Comparison of ENCODE assay signal across 18 cellular contexts in genomic region chr10:691216-691615, GRCh38. TPM values are rescaled to one million over a fixed set of nuclear protein-coding genes. Genes with fewer than 3 reads are reported as not detected.
DNase-seq lines count a peak whose midpoint lies in the region; ATAC-seq and TF ChIP-seq lines count a peak whose summit lies in the region.
"Had no signal": no experiment of that assay in that cellular context is flagged by ENCODE, and none has a peak within 500 bp of the region (broad histone marks: within the 10 kb centered on the region; RNA-seq: fewer than 3 reads in every experiment).

No MANE protein-coding gene starts in this region.

- TF ChIP-seq CTCF in chondrocyte (IDR thresholded peaks at IDR 0.05) (no peak), uterus (IDR thresholded peaks at IDR 0.05) (no peak), mammary epithelial cell (conservative IDR thresholded peaks at IDR 0.05 in 1 of 2, IDR thresholded peaks at IDR 0.05 in 1 of 2; ENCODE audit: extremely low read depth in 1 of 2, insufficient read depth in 1 of 2, low read depth in 1 of 2, low read length in 2 of 2) (no peak)

- no peak for TF ChIP-seq POLR2A in uterus (IDR thresholded peaks at IDR 0.05)

- peaks cover 5% of the 10 kb centered on the region for H3K4me1 Mint-ChIP-seq in stimulated activated naive CD8-positive, alpha-beta T cell treated with anti-CD3 and anti-CD28 coated beads, Interleukin-15, Interleukin-2, amounts not matched to agents 100 ng/mL and 50 ng/mL, for 24 hours (ENCODE audit: low read depth)
- H3K4me1 Mint-ChIP-seq in chondrocyte (ENCODE audit: low read depth): peaks cover 42% of the 10 kb centered on the region
- H3K4me1 Mint-ChIP-seq in natural killer cell treated with Interleukin-12 subunit alpha and Interleukin-12 subunit beta and Interleukin-15 and Interleukin-18, amount 100 ng/mL, for 72 hours (ENCODE audit: low read depth in 2 of 2): peaks cover 0 to 7% of the 10 kb centered on the region in 2 donors

- H3K9ac ChIP-seq in mammary epithelial cell (ENCODE audit: insufficient read depth, low read length): no peak overlapping the region

- H3K4me3 ChIP-seq in uterus (no peak overlapping the region), mammary epithelial cell (replicated peaks in 1 of 3; ENCODE audit: insufficient read depth in 1 of 3, low read depth in 2 of 3, low read length in 3 of 3) (no peak overlapping the region)
- H3K4me3 ChIP-seq: lung, MG63 had no signal

- H3K79me2 ChIP-seq in mammary epithelial cell (ENCODE audit: insufficient read depth, low read length): no peaks in the 10 kb centered on the region

- H3K9me3 Mint-ChIP-seq in stimulated activated naive CD8-positive, alpha-beta T cell treated with anti-CD3 and anti-CD28 coated beads, Interleukin-15, Interleukin-2, amounts not matched to agents 100 ng/mL and 50 ng/mL, for 24 hours: no peaks in the 10 kb centered on the region
- no peaks in the 10 kb centered on the region for H3K9me3 Mint-ChIP-seq in chondrocyte (ENCODE audit: low read depth)
- no peaks in the 10 kb centered on the region for H3K9me3 Mint-ChIP-seq in natural killer cell treated with Interleukin-12 subunit alpha and Interleukin-12 subunit beta and Interleukin-15 and Interleukin-18, amount 100 ng/mL, for 72 hours
- H3K9me3 Mint-ChIP-seq: CD4-positive, alpha-beta T cell; dendritic cell treated with granulocyte-macrophage colony-stimulating factor and Interleukin-4, amounts not matched to agents 40 ng/mL and 50 ng/mL, for 4 days had no signal

- H3K36me3 ChIP-seq in uterus (no peaks in the 10 kb centered on the region), mammary epithelial cell (ENCODE audit: insufficient read depth, low read length) (no peaks in the 10 kb centered on the region)

- H3K4me1 ChIP-seq in uterus (peaks cover 0 to 4% of the 10 kb centered on the region in 2 donors), mammary epithelial cell (ENCODE audit: insufficient read depth, low read length) (no peaks in the 10 kb centered on the region)

- BruUV-seq in mammary epithelial cell (replicated peaks; lab: Mats Ljungman, UMichigan): no TSS peak

- in situ Hi-C loops in mammary epithelial cell (cut with MboI; ENCODE audit: low sequenced_read_pairs in 2 of 2): loop anchor here in 1 of 2 donors (10.0 kb wide), 1 partner anchor 186 kb away; no protein-coding TSS in a partner anchor

- no peaks in the 10 kb centered on the region for H3K9me3 ChIP-seq in uterus
- H3K9me3 ChIP-seq in mammary epithelial cell (replicated peaks; ENCODE audit: insufficient read depth, low read length): peaks cover 13% of the 10 kb centered on the region
- H3K9me3 ChIP-seq: MG63 had no signal

- no peak for ATAC-seq in stimulated activated naive CD8-positive, alpha-beta T cell treated with anti-CD3 and anti-CD28 coated beads, Interleukin-15, Interleukin-2, amounts not matched to agents 100 U/mL and 50 U/mL, for 24 hours
- ATAC-seq in natural killer cell treated with Interleukin-12 subunit alpha and Interleukin-12 subunit beta and Interleukin-15 and Interleukin-18, amount 100 ng/mL, for 72 hours: no peak
- no peak for ATAC-seq in GM21737 (IDR thresholded peaks at IDR 0.05; ENCODE audit: unreplicated experiment)

- no peak overlapping the region for H2AFZ ChIP-seq in mammary epithelial cell (ENCODE audit: low read depth, low read length)

- no peaks in the 10 kb centered on the region for H3K36me3 Mint-ChIP-seq in stimulated activated naive CD8-positive, alpha-beta T cell treated with anti-CD3 and anti-CD28 coated beads, Interleukin-15, Interleukin-2, amounts not matched to agents 100 ng/mL and 50 ng/mL, for 24 hours (ENCODE audit: low read depth)
- no peaks in the 10 kb centered on the region for H3K36me3 Mint-ChIP-seq in chondrocyte (ENCODE audit: low read depth)
- H3K36me3 Mint-ChIP-seq in natural killer cell treated with Interleukin-12 subunit alpha and Interleukin-12 subunit beta and Interleukin-15 and Interleukin-18, amount 100 ng/mL, for 72 hours: no peaks in the 10 kb centered on the region

- no peak for DNase-seq in stimulated activated naive CD8-positive, alpha-beta T cell treated with anti-CD3 and anti-CD28 coated beads, Interleukin-15, Interleukin-2, amounts not matched to agents 100 U/mL and 50 U/mL, for 24 hours
- DNase-seq in chondrocyte (ENCODE audit: low spot score) (peak; percentile 37), uterus (no peak), mammary epithelial cell (no peak), DMS153 treated with DMSO at 0.1 percent for 48 hours (lab: John Stamatoyannopoulos, UW; ENCODE audit: unreplicated experiment) (no peak)
- DNase-seq in natural killer cell treated with Interleukin-12 subunit alpha and Interleukin-12 subunit beta and Interleukin-15 and Interleukin-18, amount 100 ng/mL, for 72 hours (ENCODE audit: low spot score): no peak
- DNase-seq: CD4-positive, alpha-beta T cell; DMS79 treated with DMSO at 0.1 percent for 48 hours; MG63; NCI-H774; SHP77; stimulated activated naive CD4-positive, alpha-beta T cell treated with Interleukin-2 at 50 U/mL for 16 hours; SW 1271; trophoblast cell had no signal

- WGBS in mammary epithelial cell (ENCODE audit: low coverage, missing lambda C conversion rate): 85% methylated on average over 15 of the region's 18 CpGs

- H3K27me3 Mint-ChIP-seq in stimulated activated naive CD8-positive, alpha-beta T cell treated with anti-CD3 and anti-CD28 coated beads, Interleukin-15, Interleukin-2, amounts not matched to agents 100 ng/mL and 50 ng/mL, for 24 hours: peaks cover 61% of the 10 kb centered on the region
- no peaks in the 10 kb centered on the region for H3K27me3 Mint-ChIP-seq in chondrocyte (ENCODE audit: low read depth)
- peaks cover 48 to 61% of the 10 kb centered on the region in 2 donors for H3K27me3 Mint-ChIP-seq in natural killer cell treated with Interleukin-12 subunit alpha and Interleukin-12 subunit beta and Interleukin-15 and Interleukin-18, amount 100 ng/mL, for 72 hours

- H3K4me2 ChIP-seq in mammary epithelial cell (ENCODE audit: insufficient read depth, low read depth, low read length): no peak overlapping the region

- dilution Hi-C loops in mammary epithelial cell (cut with HindIII; ENCODE audit: low sequenced_read_pairs): no loop called here

- H3K27ac Mint-ChIP-seq in stimulated activated naive CD8-positive, alpha-beta T cell treated with anti-CD3 and anti-CD28 coated beads, Interleukin-15, Interleukin-2, amounts not matched to agents 100 ng/mL and 50 ng/mL, for 24 hours: no peak overlapping the region
- peak overlapping the region; percentile 42 for H3K27ac Mint-ChIP-seq in chondrocyte (ENCODE audit: unreplicated experiment)
- no peak overlapping the region for H3K27ac Mint-ChIP-seq in natural killer cell treated with Interleukin-12 subunit alpha and Interleukin-12 subunit beta and Interleukin-15 and Interleukin-18, amount 100 ng/mL, for 72 hours
- H3K27ac Mint-ChIP-seq: CD4-positive, alpha-beta T cell; dendritic cell treated with granulocyte-macrophage colony-stimulating factor and Interleukin-4, amounts not matched to agents 40 ng/mL and 50 ng/mL, for 4 days had no signal

- no peaks in the 10 kb centered on the region for H3K27me3 ChIP-seq in uterus
- peaks cover 2% of the 10 kb centered on the region for H3K27me3 ChIP-seq in mammary epithelial cell (ENCODE audit: insufficient read depth, low read length)
- H3K27me3 ChIP-seq: MG63 had no signal

- H4K20me1 ChIP-seq in mammary epithelial cell (ENCODE audit: insufficient read depth, low read length): no peaks in the 10 kb centered on the region

- H3K27ac ChIP-seq in uterus (peak overlapping the region; percentile 91 to 94), mammary epithelial cell (ENCODE audit: insufficient read depth, low read depth, low read length) (no peak overlapping the region)

- H3K4me3 Mint-ChIP-seq in stimulated activated naive CD8-positive, alpha-beta T cell treated with anti-CD3 and anti-CD28 coated beads, Interleukin-15, Interleukin-2, amounts not matched to agents 100 ng/mL and 50 ng/mL, for 24 hours: peak overlapping the region; percentile 1
- H3K4me3 Mint-ChIP-seq in chondrocyte (ENCODE audit: unreplicated experiment): no peak overlapping the region
- H3K4me3 Mint-ChIP-seq in natural killer cell treated with Interleukin-12 subunit alpha and Interleukin-12 subunit beta and Interleukin-15 and Interleukin-18, amount 100 ng/mL, for 72 hours: peak overlapping the region; percentile 9
- H3K4me3 Mint-ChIP-seq: CD4-positive, alpha-beta T cell; dendritic cell treated with granulocyte-macrophage colony-stimulating factor and Interleukin-4, amounts not matched to agents 40 ng/mL and 50 ng/mL, for 4 days had no signal

- CTCF ChIA-PET in mammary epithelial cell (lab: Charles Lee; ENCODE audit: low non-redundant PET): no interaction called here

- intact Hi-C loops in uterus (cut with DNase I; ENCODE audit: low total_unique reads): no loop called here
- intact Hi-C loops in mammary epithelial cell (cut with micrococcal nuclease): loop anchor here (2.0 kb wide), 1 partner anchor 180 kb away; no protein-coding TSS in a partner anchor

RNA-seq across cellular contexts. Expression of gene DIP2C, which starts 1.7 kb away (rescaled TPM):
- total RNA-seq in chondrocyte: 47.9 to 91.0 TPM (median 48.3 TPM) in 3 replicates
- total RNA-seq in natural killer cell treated with Interleukin-12 subunit alpha and Interleukin-12 subunit beta and Interleukin-15 and Interleukin-18, amount 100 ng/mL, for 72 hours: under 1 TPM; 0.57 to 0.98 TPM
- 10 to 100 TPM; 10.5 to 40.5 (median 19.5) TPM for total RNA-seq in uterus
- 1 to 10 TPM; 7.1 to 7.3 TPM for total RNA-seq in mammary epithelial cell
- 0.10 TPM for polyA plus RNA-seq in mammary epithelial cell
- polyA minus RNA-seq in mammary epithelial cell: not detected

Comparison
In these comparisons a context has a peak if more than half of its experiments do, and no peak if none do; other contexts are left out.
1. RNA of gene DIP2C, which starts 1.7 kb away (total RNA-seq): 47.9 to 91.0 TPM in chondrocyte, 10.5 to 40.5 TPM in uterus and 7.1 to 7.3 TPM in mammary epithelial cell; 0.57 to 0.98 TPM in natural killer cell treated with Interleukin-12 subunit alpha and Interleukin-12 subunit beta and Interleukin-15 and Interleukin-18, amount 100 ng/mL, for 72 hours; every median in the first group is over 4 times any median in the second.